Comparison of ENCODE assay signal across 8 cellular contexts in genomic region chr2:230824406-230824978, GRCh38. TPM values are rescaled to one million over a fixed set of nuclear protein-coding genes. Genes with fewer than 3 reads are reported as not detected.
A peak's percentile ranks its signal among the peaks of the same experiment; 100 is the strongest.
DNase-seq lines count a peak whose midpoint lies in the region; ATAC-seq and TF ChIP-seq lines count a peak whose summit lies in the region.

No MANE protein-coding gene starts in this region.

- no peak for TF ChIP-seq POLR2A in transverse colon (IDR thresholded peaks at IDR 0.05)

- H3K4me3 Mint-ChIP-seq in activated T-helper 17 cell treated with anti-CD3 and anti-CD28 coated beads, Interleukin-2, amount 50 U/mL, for 72 hours: no peak overlapping the region
- H3K4me3 Mint-ChIP-seq in neural progenitor cell: peak overlapping the region; percentile 43

- TF ChIP-seq EP300 in transverse colon (IDR thresholded peaks at IDR 0.05; ENCODE audit: low read depth): no peak

- no peak overlapping the region for H3K27ac ChIP-seq in neural progenitor cell
- no peak overlapping the region for H3K27ac ChIP-seq in transverse colon

- peaks cover 4% of the 10 kb centered on the region for H3K4me1 Mint-ChIP-seq in activated T-helper 17 cell treated with anti-CD3 and anti-CD28 coated beads, Interleukin-2, amount 50 U/mL, for 72 hours
- H3K4me1 Mint-ChIP-seq in neural progenitor cell: peaks cover 13% of the 10 kb centered on the region

- peak overlapping the region; percentile 60 for H2AFZ ChIP-seq in neural progenitor cell (replicated peaks)

- H3K79me2 ChIP-seq in neural progenitor cell (ENCODE audit: low read depth): no peaks in the 10 kb centered on the region

- no peak overlapping the region for H3K27ac Mint-ChIP-seq in activated T-helper 17 cell treated with anti-CD3 and anti-CD28 coated beads, Interleukin-2, amount 50 U/mL, for 72 hours
- no peak overlapping the region for H3K27ac Mint-ChIP-seq in neural progenitor cell

- intact Hi-C loops in transverse colon (cut with DNase I; ENCODE audit: low total_unique reads): no loop called here

- peak; percentile 74 for ATAC-seq in activated T-helper 17 cell treated with anti-CD3 and anti-CD28 coated beads, Interleukin-2, amount 50 U/mL, for 72 hours (replicated peaks)

- no peaks in the 10 kb centered on the region for H3K9me3 Mint-ChIP-seq in activated T-helper 17 cell treated with anti-CD3 and anti-CD28 coated beads, Interleukin-2, amount 50 U/mL, for 72 hours
- no peaks in the 10 kb centered on the region for H3K9me3 Mint-ChIP-seq in neural progenitor cell

- 0 to 23% methylated on average over 1 to 14 of the region's 14 CpGs for WGBS in transverse colon (ENCODE audit: low coverage in 1 of 2), 2 donors

- H3K9ac ChIP-seq in neural progenitor cell: no peak overlapping the region

- H3K36me3 Mint-ChIP-seq in activated T-helper 17 cell treated with anti-CD3 and anti-CD28 coated beads, Interleukin-2, amount 50 U/mL, for 72 hours (ENCODE audit: low read depth): peaks cover 25% of the 10 kb centered on the region
- H3K36me3 Mint-ChIP-seq in neural progenitor cell: no peaks in the 10 kb centered on the region

- H3K27me3 Mint-ChIP-seq in activated T-helper 17 cell treated with anti-CD3 and anti-CD28 coated beads, Interleukin-2, amount 50 U/mL, for 72 hours: peaks cover 18% of the 10 kb centered on the region
- H3K27me3 Mint-ChIP-seq in neural progenitor cell (ENCODE audit: insufficient read depth, low read depth): peaks cover 9% of the 10 kb centered on the region

- no peaks in the 10 kb centered on the region for H4K20me1 ChIP-seq in neural progenitor cell (ENCODE audit: low read depth)

- DNase-seq in Ammon's horn (ENCODE audit: low spot score) (peak; percentile 87), GM19240 (ENCODE audit: insufficient read length, low spot score) (peak; percentile 69), LNCaP clone FGC (ENCODE audit: low read depth) (peak; percentile 41), RKO (ENCODE audit: low spot score) (peak; percentile 88), fibroblast of the aortic adventitia (ENCODE audit: low read depth) (peak; percentile 91), neural progenitor cell (ENCODE audit: low spot score) (peak; percentile 87), transverse colon (peak; percentile 45)

- H3K36me3 ChIP-seq in neural progenitor cell (no peaks in the 10 kb centered on the region), transverse colon (no peaks in the 10 kb centered on the region)

- H3K27me3 ChIP-seq in neural progenitor cell (no peaks in the 10 kb centered on the region), transverse colon (peaks cover 35% of the 10 kb centered on the region)

- H3F3A ChIP-seq in neural progenitor cell (ENCODE audit: low read depth): no peaks in the 10 kb centered on the region

- peak; percentile 67 for TF ChIP-seq CTCF in LNCaP clone FGC (IDR thresholded peaks at IDR 0.05; ENCODE audit: control insufficient read depth, extremely low read depth, insufficient read depth)
- TF ChIP-seq CTCF in fibroblast of the aortic adventitia (IDR thresholded peaks at IDR 0.05; ENCODE audit: insufficient read depth, low read length): peak; percentile 61
- TF ChIP-seq CTCF in neural progenitor cell (IDR thresholded peaks at IDR 0.05): peak; percentile 84
- peak; percentile 64 to 80 (median 76) for TF ChIP-seq CTCF in transverse colon (IDR thresholded peaks at IDR 0.05)

- H3K9me3 ChIP-seq in neural progenitor cell (ENCODE audit: low read depth): no peaks in the 10 kb centered on the region
- no peaks in the 10 kb centered on the region for H3K9me3 ChIP-seq in transverse colon

- H3K4me1 ChIP-seq in neural progenitor cell (no peaks in the 10 kb centered on the region), transverse colon (peaks cover 0 to 16% (median 12%) of the 10 kb centered on the region in 4 donors)

- H3K4me2 ChIP-seq in neural progenitor cell: no peak overlapping the region

- in situ Hi-C loops in transverse colon (cut with MboI; ENCODE audit: low pct_ligation_motif_present in 1 of 4, low pct_unique_long_range_greater_than_20kb in 1 of 4, low sequenced_read_pairs in 3 of 4): loop anchor here in 2 of 4 donors (10.0 to 25.0 kb wide), 3 partner anchors 112 to 613 kb away; partner anchors contain the start of gene CAB39 (in 1 of the 2)

- H3K4me3 ChIP-seq in LNCaP clone FGC (ENCODE audit: low read depth, low read length) (peak overlapping the region; percentile 44), fibroblast of the aortic adventitia (ENCODE audit: low read depth, low read length) (peak overlapping the region; percentile 65), neural progenitor cell (no peak overlapping the region), transverse colon (peak overlapping the region in 2 of 4 donors; percentile 17 to 23)

RNA-seq across cellular contexts. Expression of gene ITM2C, which starts 40.2 kb away (rescaled TPM):
- 10 to 100 TPM; 28.7 to 45.0 TPM for total RNA-seq in activated T-helper 17 cell treated with anti-CD3 and anti-CD28 coated beads, Interleukin-2, amount 50 U/mL, for 72 hours
- total RNA-seq in fibroblast of the aortic adventitia (ENCODE audit: low replicate concordance): 26.5 and 38.1 TPM in 2 replicates
- 84.6 and 146 TPM in 2 replicates for total RNA-seq in neural progenitor cell (ENCODE audit: low replicate concordance)
- 1,000 to 10,000 TPM in 3 of 4 donors, 100 to 1,000 TPM in 1; 911 to 2,535 (median 1,776) TPM for total RNA-seq in transverse colon

Comparison
In these comparisons a context has a peak if more than half of its experiments do, and no peak if none do; other contexts are left out.
1. DNase-seq: peak in every context shown above with its lines; median percentile 91 in fibroblast of the aortic adventitia; 88 in RKO; 87 in Ammon's horn; 87 in neural progenitor cell; 69 in GM19240; 45 in transverse colon; 41 in LNCaP clone FGC.